In genomic region chr2:68152651-68153347, GRCh38 we compare ENCODE assay signal across 21 cellular contexts. TPM values are rescaled to one million over a fixed set of nuclear protein-coding genes. Genes with fewer than 3 reads are reported as not detected.
A peak's percentile ranks its signal among the peaks of the same experiment; 100 is the strongest.
DNase-seq lines count a peak whose midpoint lies in the region; ATAC-seq and TF ChIP-seq lines count a peak whose summit lies in the region.
"Had no signal": no experiment of that assay in that cellular context is flagged by ENCODE, and none has a peak within 500 bp of the region (broad histone marks: within the 10 kb centered on the region; RNA-seq: fewer than 3 reads in every experiment).

No MANE protein-coding gene starts in this region.

- H3K4me3 ChIP-seq in CD8-positive, alpha-beta T cell (ENCODE audit: low read depth, low read length) = no peak overlapping the region
- no peak overlapping the region for H3K4me3 ChIP-seq in psoas muscle
- H3K4me3 ChIP-seq: MG63, tibial artery had no signal

- CTCF ChIA-PET in CD8-positive, alpha-beta T cell (lab: Charles Lee) = interaction anchor here (0.7 to 2.0 kb wide), 9 partner anchors 15 to 297 kb away, joined by 3 to 14 read pairs (median 3); partner anchors contain the start of gene PPP3R1

- DNase-seq in activated T-cell treated with anti-CD3 and anti-CD28 coated beads, Interleukin-2, amount 50 U/mL, for 72 hours = no peak
- DNase-seq in activated T-cell treated with anti-CD3 and anti-CD28 coated beads, Interleukin-2, amount 50 U/mL, for 1 hour = no peak
- no peak for DNase-seq in CD8-positive, alpha-beta T cell
- DNase-seq in activated T-helper 1 cell treated with anti-CD3 and anti-CD28 coated beads, Interleukin-12 subunit alpha, Interleukin-12 subunit beta, Interleukin-2, Interleukin-4 antibody, amounts not matched to agents 30 ng/mL and 10 ng/mL and 1 ng/mL, durations not matched to agents 14 hours and 24 hours and 36 hours (ENCODE audit: low spot score) = no peak
- peak in 3 of 10 donors; percentile 9 to 16 (median 11) for DNase-seq in naive thymus-derived CD8-positive, alpha-beta T cell
- DNase-seq in NCI-H1048 (lab: John Stamatoyannopoulos, UW) (no peak), psoas muscle (no peak), NK-92 (lab: John Stamatoyannopoulos, UW; ENCODE audit: unreplicated experiment) (no peak)
- DNase-seq: activated CD8-positive, alpha-beta memory T cell treated with anti-CD3 and anti-CD28 coated beads for 24 hours; activated effector memory CD4-positive, alpha-beta T cell treated with Interleukin-2 at 50 U/mL for 16 hours; aorta; cerebellar nuclear complex; effector CD8-positive, alpha-beta T cell; mesendoderm; MG63; NCI-H146; NCI-H2171; NCI-H526 treated with DMSO at 0.1 percent for 48 hours; tibial artery had no signal

- H3K36me3 Mint-ChIP-seq in activated T-cell treated with anti-CD3 and anti-CD28 coated beads, Interleukin-2, amount 50 U/mL, for 72 hours (ENCODE audit: insufficient read depth in 2 of 2) = peaks cover 0 to 2% of the 10 kb centered on the region in 2 donors
- peaks cover 7% of the 10 kb centered on the region for H3K36me3 Mint-ChIP-seq in CD8-positive, alpha-beta T cell
- peaks cover 4% of the 10 kb centered on the region for H3K36me3 Mint-ChIP-seq in activated T-helper 1 cell treated with anti-CD3 and anti-CD28 coated beads, Interleukin-12 subunit alpha, Interleukin-12 subunit beta, Interleukin-2, Interleukin-4 antibody, amounts not matched to agents 30 ng/mL and 10 ng/mL and 1 ng/mL, durations not matched to agents 14 hours and 24 hours and 36 hours (ENCODE audit: low read depth)
- H3K36me3 Mint-ChIP-seq in naive thymus-derived CD8-positive, alpha-beta T cell = peaks cover 0 to 4% (median 0%) of the 10 kb centered on the region in 3 donors

- H3K27me3 ChIP-seq in CD8-positive, alpha-beta T cell (ENCODE audit: insufficient read depth, low read length) = no peaks in the 10 kb centered on the region
- H3K27me3 ChIP-seq in psoas muscle (ENCODE audit: insufficient read depth in 3 of 3, low read length in 2 of 3) = no peaks in the 10 kb centered on the region
- H3K27me3 ChIP-seq: MG63, tibial artery had no signal

- POLR2A ChIA-PET in CD8-positive, alpha-beta T cell (lab: Charles Lee) = interaction anchor here (1.3 kb wide), 1 partner anchor 100 kb away, joined by 6 read pairs; the partner anchor contains the start of gene PPP3R1
- POLR2A ChIA-PET in naive thymus-derived CD8-positive, alpha-beta T cell (lab: Charles Lee) = interaction anchor here (0.5 to 0.7 kb wide), 3 partner anchors 105 to 262 kb away, joined by 4 to 7 read pairs (median 5); no protein-coding TSS in a partner anchor

- peak overlapping the region; percentile 31 to 65 for H3K4me3 Mint-ChIP-seq in activated T-cell treated with anti-CD3 and anti-CD28 coated beads, Interleukin-2, amount 50 U/mL, for 72 hours
- H3K4me3 Mint-ChIP-seq in CD8-positive, alpha-beta T cell = peak overlapping the region; percentile 42
- H3K4me3 Mint-ChIP-seq in activated T-helper 1 cell treated with anti-CD3 and anti-CD28 coated beads, Interleukin-12 subunit alpha, Interleukin-12 subunit beta, Interleukin-2, Interleukin-4 antibody, amounts not matched to agents 30 ng/mL and 10 ng/mL and 1 ng/mL, durations not matched to agents 14 hours and 24 hours and 36 hours = peak overlapping the region; percentile 16
- H3K4me3 Mint-ChIP-seq in naive thymus-derived CD8-positive, alpha-beta T cell = peak overlapping the region; percentile 30 to 75 (median 52)
- H3K4me3 Mint-ChIP-seq: natural killer cell treated with Interleukin-12 subunit alpha and Interleukin-12 subunit beta and Interleukin-15 and Interleukin-18, amount 100 ng/mL, for 72 hours had no signal

- H3K4me1 Mint-ChIP-seq in activated T-cell treated with anti-CD3 and anti-CD28 coated beads, Interleukin-2, amount 50 U/mL, for 72 hours (ENCODE audit: low read depth) = peaks cover 44% of the 10 kb centered on the region
- peaks cover 42% of the 10 kb centered on the region for H3K4me1 Mint-ChIP-seq in CD8-positive, alpha-beta T cell (ENCODE audit: low read depth)
- H3K4me1 Mint-ChIP-seq in activated T-helper 1 cell treated with anti-CD3 and anti-CD28 coated beads, Interleukin-12 subunit alpha, Interleukin-12 subunit beta, Interleukin-2, Interleukin-4 antibody, amounts not matched to agents 30 ng/mL and 10 ng/mL and 1 ng/mL, durations not matched to agents 14 hours and 24 hours and 36 hours (ENCODE audit: low read depth) = peaks cover 39% of the 10 kb centered on the region
- H3K4me1 Mint-ChIP-seq in naive thymus-derived CD8-positive, alpha-beta T cell = peaks cover 13 to 53% (median 51%) of the 10 kb centered on the region in 4 donors

- no peaks in the 10 kb centered on the region for H3K9me3 Mint-ChIP-seq in activated T-cell treated with anti-CD3 and anti-CD28 coated beads, Interleukin-2, amount 50 U/mL, for 72 hours
- no peaks in the 10 kb centered on the region for H3K9me3 Mint-ChIP-seq in CD8-positive, alpha-beta T cell
- H3K9me3 Mint-ChIP-seq in activated T-helper 1 cell treated with anti-CD3 and anti-CD28 coated beads, Interleukin-12 subunit alpha, Interleukin-12 subunit beta, Interleukin-2, Interleukin-4 antibody, amounts not matched to agents 30 ng/mL and 10 ng/mL and 1 ng/mL, durations not matched to agents 14 hours and 24 hours and 36 hours = no peaks in the 10 kb centered on the region
- H3K9me3 Mint-ChIP-seq in naive thymus-derived CD8-positive, alpha-beta T cell = no peaks in the 10 kb centered on the region
- H3K9me3 Mint-ChIP-seq: natural killer cell treated with Interleukin-12 subunit alpha and Interleukin-12 subunit beta and Interleukin-15 and Interleukin-18, amount 100 ng/mL, for 72 hours had no signal

- no peaks in the 10 kb centered on the region for H3K27me3 Mint-ChIP-seq in activated T-cell treated with anti-CD3 and anti-CD28 coated beads, Interleukin-2, amount 50 U/mL, for 72 hours (ENCODE audit: low read depth)
- H3K27me3 Mint-ChIP-seq in CD8-positive, alpha-beta T cell (ENCODE audit: low read depth) = no peaks in the 10 kb centered on the region
- no peaks in the 10 kb centered on the region for H3K27me3 Mint-ChIP-seq in activated T-helper 1 cell treated with anti-CD3 and anti-CD28 coated beads, Interleukin-12 subunit alpha, Interleukin-12 subunit beta, Interleukin-2, Interleukin-4 antibody, amounts not matched to agents 30 ng/mL and 10 ng/mL and 1 ng/mL, durations not matched to agents 14 hours and 24 hours and 36 hours (ENCODE audit: insufficient read depth)
- no peaks in the 10 kb centered on the region for H3K27me3 Mint-ChIP-seq in naive thymus-derived CD8-positive, alpha-beta T cell
- H3K27me3 Mint-ChIP-seq: natural killer cell treated with Interleukin-12 subunit alpha and Interleukin-12 subunit beta and Interleukin-15 and Interleukin-18, amount 100 ng/mL, for 72 hours had no signal

- no peaks in the 10 kb centered on the region for H3K9me3 ChIP-seq in CD8-positive, alpha-beta T cell (ENCODE audit: low read length)
- H3K9me3 ChIP-seq in psoas muscle = no peaks in the 10 kb centered on the region
- H3K9me3 ChIP-seq: MG63, tibial artery had no signal

- no peaks in the 10 kb centered on the region for H3K36me3 ChIP-seq in CD8-positive, alpha-beta T cell (ENCODE audit: insufficient read depth, low read length)
- H3K36me3 ChIP-seq in psoas muscle (ENCODE audit: insufficient read depth in 1 of 2, low read depth in 1 of 2) = no peaks in the 10 kb centered on the region
- H3K36me3 ChIP-seq: tibial artery had no signal

- peaks cover 29% of the 10 kb centered on the region for H3K4me1 ChIP-seq in CD8-positive, alpha-beta T cell (ENCODE audit: insufficient read depth, low read length)
- H3K4me1 ChIP-seq in psoas muscle = peaks cover 21% of the 10 kb centered on the region

- intact Hi-C loops in CD8-positive, alpha-beta T cell (cut with DNase I, micrococcal nuclease) = loop anchor here in 1 of 2 experiments (5.0 kb wide), 1 partner anchor 35 kb away; no protein-coding TSS in a partner anchor
- intact Hi-C loops in activated T-helper 1 cell treated with anti-CD3 and anti-CD28 coated beads, Interleukin-12 subunit alpha, Interleukin-12 subunit beta, Interleukin-2, Interleukin-4 antibody, amounts not matched to agents 30 ng/mL and 10 ng/mL and 1 ng/mL, durations not matched to agents 14 hours and 24 hours and 36 hours (cut with micrococcal nuclease) = no loop called here
- intact Hi-C loops in psoas muscle (cut with DNase I) = no loop called here

- no peak overlapping the region for H3K27ac ChIP-seq in CD8-positive, alpha-beta T cell (ENCODE audit: low read depth, low read length)
- no peak overlapping the region for H3K27ac ChIP-seq in psoas muscle
- H3K27ac ChIP-seq: parathyroid adenoma, tibial artery had no signal

- H3K27ac Mint-ChIP-seq in activated T-cell treated with anti-CD3 and anti-CD28 coated beads, Interleukin-2, amount 50 U/mL, for 72 hours = peak overlapping the region; percentile 87
- peak overlapping the region; percentile 77 for H3K27ac Mint-ChIP-seq in CD8-positive, alpha-beta T cell
- peak overlapping the region; percentile 37 for H3K27ac Mint-ChIP-seq in activated T-helper 1 cell treated with anti-CD3 and anti-CD28 coated beads, Interleukin-12 subunit alpha, Interleukin-12 subunit beta, Interleukin-2, Interleukin-4 antibody, amounts not matched to agents 30 ng/mL and 10 ng/mL and 1 ng/mL, durations not matched to agents 14 hours and 24 hours and 36 hours
- H3K27ac Mint-ChIP-seq in naive thymus-derived CD8-positive, alpha-beta T cell = peak overlapping the region; percentile 63 to 90 (median 85)
- H3K27ac Mint-ChIP-seq: natural killer cell treated with Interleukin-12 subunit alpha and Interleukin-12 subunit beta and Interleukin-15 and Interleukin-18, amount 100 ng/mL, for 72 hours had no signal

- no peak for TF ChIP-seq CTCF in CD8-positive, alpha-beta T cell (IDR thresholded peaks at IDR 0.05)
- no peak for TF ChIP-seq CTCF in psoas muscle (IDR thresholded peaks at IDR 0.05)

- ATAC-seq in activated T-cell treated with anti-CD3 and anti-CD28 coated beads, Interleukin-2, amount 50 U/mL, for 72 hours (replicated peaks in 1 of 2) = no peak
- no peak for ATAC-seq in CD8-positive, alpha-beta T cell
- no peak for ATAC-seq in naive thymus-derived CD8-positive, alpha-beta T cell
- ATAC-seq in psoas muscle = no peak
- ATAC-seq: natural killer cell treated with Interleukin-12 subunit alpha and Interleukin-12 subunit beta and Interleukin-15 and Interleukin-18, amount 100 ng/mL, for 72 hours had no signal

- 58 to 62% (median 60%) methylated on average over 3 of the region's 3 CpGs for WGBS in psoas muscle, 3 donors

RNA-seq across cellular contexts. Expression of gene PNO1, which starts 4.9 kb away (rescaled TPM):
- 10 to 100 TPM; 12.5 to 18.9 TPM for total RNA-seq in activated T-cell treated with anti-CD3 and anti-CD28 coated beads, Interleukin-2, amount 50 U/mL, for 72 hours
- 10 to 100 TPM; 35.3 to 36.0 TPM for total RNA-seq in CD8-positive, alpha-beta T cell
- total RNA-seq in activated T-helper 1 cell treated with anti-CD3 and anti-CD28 coated beads, Interleukin-12 subunit alpha, Interleukin-12 subunit beta, Interleukin-2, Interleukin-4 antibody, amounts not matched to agents 30 ng/mL and 10 ng/mL and 1 ng/mL, durations not matched to agents 14 hours and 24 hours and 36 hours = 31.3 and 33.4 TPM in 2 replicates
- total RNA-seq in naive thymus-derived CD8-positive, alpha-beta T cell = 10 to 100 TPM; 11.8 to 13.6 TPM
- 10 to 100 TPM; 19.6 to 24.5 (median 20.1) TPM for polyA plus RNA-seq in naive thymus-derived CD8-positive, alpha-beta T cell
- 10 to 100 TPM; 13.0 to 26.2 (median 24.6) TPM for total RNA-seq in psoas muscle
- polyA plus RNA-seq in psoas muscle = 10 to 100 TPM; 22.4 to 50.8 (median 46.2) TPM

Comparison
In these comparisons a context has a peak if more than half of its experiments do, and no peak if none do; other contexts are left out.
1. H3K27ac Mint-ChIP-seq: peak in every context shown above with its lines; median percentile 87 in activated T-cell treated with anti-CD3 and anti-CD28 coated beads, Interleukin-2, amount 50 U/mL, for 72 hours; 85 in naive thymus-derived CD8-positive, alpha-beta T cell; 77 in CD8-positive, alpha-beta T cell; 37 in activated T-helper 1 cell treated with anti-CD3 and anti-CD28 coated beads, Interleukin-12 subunit alpha, Interleukin-12 subunit beta, Interleukin-2, Interleukin-4 antibody, amounts not matched to agents 30 ng/mL and 10 ng/mL and 1 ng/mL, durations not matched to agents 14 hours and 24 hours and 36 hours.